In genomic region chr6:85300581-85300980, GRCh38 we compare ENCODE assay signal across 21 cellular contexts.
"Had no signal": no experiment of that assay in that cellular context is flagged by ENCODE, and none has a peak within 500 bp of the region (broad histone marks: within the 10 kb centered on the region; RNA-seq: fewer than 3 reads in every experiment).

No MANE protein-coding gene starts in this region.

- H3K27ac ChIP-seq: KMS-11, SJSA1, SK-N-MC had no signal

- H3K4me3 ChIP-seq: K562, SJSA1, SK-N-MC had no signal

- H3K27me3 ChIP-seq: SJSA1 had no signal

- H3K4me1 ChIP-seq: SJSA1 had no signal

- ATAC-seq: K562 had no signal

- H3K4me2 ChIP-seq: KMS-11 had no signal

- H3K9me3 ChIP-seq: SJSA1 had no signal

- H3K9ac ChIP-seq: KMS-11 had no signal

- H3K36me3 ChIP-seq: SJSA1 had no signal

- DNase-seq: Kasumi-1, MV-4-11, NCI-H1048, NCI-H1105, NCI-H1417, NCI-H1436 treated with DMSO at 0.1 percent for 48 hours, NCI-H1694, NCI-H187 treated with DMSO at 0.1 percent for 48 hours, NCI-H2029 treated with DMSO at 0.1 percent for 48 hours, NCI-H2171 treated with DMSO at 0.1 percent for 48 hours, NCI-H345, NCI-H524, NCI-H526 treated with DMSO at 0.1 percent for 48 hours, NCI-H748 treated with DMSO at 0.1 percent for 48 hours, Right ventricle myocardium superior, RPMI8226, SIG-M5 had no signal
